ENCODE assay signal across 1 cellular context in genomic region chr4:8105303-8106100, GRCh38.
TF ChIP-seq lines count a peak whose summit lies in the region.

No MANE protein-coding gene starts in this region.

TF ChIP-seq in H1, 55 proteins besides CTCF, POLR2A, EP300 and RAD21 (continued from another document):
- TF ChIP-seq ATF2 (IDR thresholded peaks at IDR 0.05; ENCODE audit: low read length) (no peak), SRF (IDR thresholded peaks at IDR 0.05; ENCODE audit: low read depth, low read length) (no peak), KDM4A (IDR thresholded peaks at IDR 0.05; ENCODE audit: low read depth, low read length, severe bottlenecking) (no peak), SP1 (IDR thresholded peaks at IDR 0.05; ENCODE audit: low read depth, low read length) (no peak)
